ENCODE assay signal across 13 cellular contexts in the genomic region with DNA sequence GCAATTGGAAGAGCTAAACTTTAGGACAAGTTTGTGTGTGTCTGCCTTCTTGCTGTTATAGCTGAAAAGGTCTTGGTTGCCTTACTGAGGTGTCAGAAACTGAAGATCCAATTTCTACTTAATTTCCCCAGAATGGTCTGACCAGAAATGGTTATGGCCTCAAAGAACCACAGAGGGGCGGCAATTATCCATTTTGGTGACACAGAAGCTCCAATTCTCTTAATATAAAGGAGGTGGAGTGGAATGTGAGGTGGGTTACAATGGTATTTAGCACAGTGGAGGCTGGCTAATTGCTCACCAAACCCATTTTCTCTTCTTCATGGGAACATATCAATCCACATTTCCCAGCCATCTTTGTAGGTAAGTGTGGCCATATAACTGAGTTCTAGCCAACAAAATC.
A peak's percentile ranks its signal among the peaks of the same experiment; 100 is the strongest.
DNase-seq lines count a peak whose midpoint lies in the region; TF ChIP-seq lines count a peak whose summit lies in the region.
"Had no signal": no experiment of that assay in that cellular context is flagged by ENCODE, and none has a peak within 500 bp of the region (broad histone marks: within the 10 kb centered on the region; RNA-seq: fewer than 3 reads in every experiment).

No MANE protein-coding gene starts in this region.

- H3K27me3 ChIP-seq in HUES48 (ENCODE audit: control insufficient read depth, insufficient read depth, low read length) = no peaks in the 10 kb centered on the region
- H3K27me3 ChIP-seq in iPS-20b (ENCODE audit: insufficient read depth, low read length) = no peaks in the 10 kb centered on the region
- H3K27me3 ChIP-seq in stomach = no peaks in the 10 kb centered on the region
- H3K27me3 ChIP-seq: testis had no signal

- 58 to 82% (median 69%) methylated on average over 1 of the region's 1 CpG for WGBS in stomach, 5 donors

- TF ChIP-seq EP300 in stomach (IDR thresholded peaks at IDR 0.05) = no peak

- intact Hi-C loops in stomach (cut with DNase I; ENCODE audit: low total_unique reads) = no loop called here

- TF ChIP-seq POLR2A in stomach (IDR thresholded peaks at IDR 0.05) = no peak

- no peaks in the 10 kb centered on the region for H3K9me3 ChIP-seq in HUES48 (ENCODE audit: control insufficient read depth, insufficient read depth, low read length)
- H3K9me3 ChIP-seq in iPS-20b (ENCODE audit: insufficient read depth, low read depth, low read length) = no peaks in the 10 kb centered on the region
- no peaks in the 10 kb centered on the region for H3K9me3 ChIP-seq in stomach
- H3K9me3 ChIP-seq: lower lobe of right lung, prostate gland, testis had no signal

- H3K4me1 ChIP-seq in HUES48 (ENCODE audit: control insufficient read depth, insufficient read depth, low read length) (peaks cover 48% of the 10 kb centered on the region), iPS-20b (ENCODE audit: insufficient read depth, low read length) (peaks cover 37% of the 10 kb centered on the region), stomach (no peaks in the 10 kb centered on the region)
- H3K4me1 ChIP-seq: lower lobe of right lung, prostate gland, testis had no signal

- H3K9ac ChIP-seq in HUES48 (ENCODE audit: low read depth, low read length) (no peak overlapping the region), iPS-20b (ENCODE audit: low read depth, low read length) (peak overlapping the region; percentile 16; the same call in 1 of the 2 replicates)

- H3K36me3 ChIP-seq in HUES48 (ENCODE audit: control insufficient read depth, insufficient read depth, low read length) (no peaks in the 10 kb centered on the region), iPS-20b (ENCODE audit: insufficient read depth, low read depth, low read length) (no peaks in the 10 kb centered on the region), stomach (no peaks in the 10 kb centered on the region)
- H3K36me3 ChIP-seq: lower lobe of right lung, prostate gland had no signal

- H3K27ac ChIP-seq in HUES48 (ENCODE audit: low read depth, low read length) (peak overlapping the region; percentile 1), iPS-20b (ENCODE audit: low read length) (no peak overlapping the region), stomach (no peak overlapping the region)
- H3K27ac ChIP-seq: lower lobe of right lung, prostate gland, testis had no signal

- DNase-seq in D341Med (ENCODE audit: low spot score) = peak; percentile 26
- DNase-seq in RKO (ENCODE audit: low spot score) = peak; percentile 49
- DNase-seq in NCI-H187 (lab: John Stamatoyannopoulos, UW) = no peak
- DNase-seq in NCI-H1105 (lab: John Stamatoyannopoulos, UW) = no peak
- no peak for DNase-seq in stomach
- no peak for DNase-seq in GM03348 (ENCODE audit: low spot score)
- DNase-seq: CD8-positive, alpha-beta memory T cell; central memory CD4-positive, alpha-beta T cell; lower lobe of right lung; testis had no signal

- TF ChIP-seq CTCF in stomach (IDR thresholded peaks at IDR 0.05) = no peak

- H3K4me3 ChIP-seq in HUES48 (ENCODE audit: low read depth, low read length) (no peak overlapping the region), iPS-20b (ENCODE audit: low read length) (no peak overlapping the region), stomach (no peak overlapping the region)
- H3K4me3 ChIP-seq: lower lobe of right lung, prostate gland, testis had no signal

Comparison
In these comparisons a context has a peak if more than half of its experiments do, and no peak if none do; other contexts are left out.
1. DNase-seq: peak in D341Med (single experiment) and RKO (single experiment); none in NCI-H187 (0 of 2), NCI-H1105 (single experiment), stomach (single experiment) and GM03348 (single experiment).